25 cellular contexts compared by ENCODE assay signal in the genomic region with DNA sequence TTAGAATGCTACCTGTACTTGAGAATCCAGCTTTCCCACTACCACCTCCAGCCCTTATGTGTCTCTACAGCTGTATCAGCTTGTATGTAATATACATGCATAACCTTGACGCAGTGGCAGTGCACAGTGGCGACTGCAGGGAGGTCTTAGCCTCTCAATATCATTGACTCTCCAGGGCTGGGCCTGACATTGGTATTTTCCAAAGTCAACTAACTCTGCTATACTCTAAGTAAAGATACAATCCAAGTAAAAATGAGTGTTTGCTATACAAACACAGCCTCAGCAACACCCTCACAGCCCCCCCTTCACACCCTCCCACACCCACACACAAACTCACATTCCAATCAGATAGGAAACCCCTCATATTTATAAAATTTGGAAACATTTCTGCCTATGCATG.
"Had no signal": no experiment of that assay in that cellular context is flagged by ENCODE, and none has a peak within 500 bp of the region (broad histone marks: within the 10 kb centered on the region; RNA-seq: fewer than 3 reads in every experiment).

No MANE protein-coding gene starts in this region.

- H3K9me3 ChIP-seq: MG63 had no signal

- H3K4me3 ChIP-seq: MG63 had no signal

- DNase-seq: activated B cell treated with CpG ODN at 0.5 μM for 24 hours; activated CD4-positive, alpha-beta memory T cell treated with anti-CD3 and anti-CD28 coated beads, Interleukin-2, amount 10 ng/mL, durations not matched to agents 7 days and 5 days; activated CD4-positive, alpha-beta T cell treated with anti-CD3 and anti-CD28 coated beads for 1 hour; activated CD4-positive, alpha-beta T cell treated with anti-CD3 and anti-CD28 coated beads, Interleukin-2, amount 50 U/mL, for 1 hour; activated gamma-delta T cell; activated naive CD4-positive, alpha-beta T cell treated with anti-CD3 and anti-CD28 coated beads for 36 hours; activated T-cell treated with anti-CD3 and anti-CD28 coated beads for 4 hours; activated T-cell treated with anti-CD3 and anti-CD28 coated beads, Interleukin-2, amount 50 U/mL, for 48 hours; amygdala; MG63; NCI-H1105; NCI-H1436; NCI-H1694 treated with DMSO at 0.1 percent for 48 hours; NCI-H2029 treated with DMSO at 0.1 percent for 48 hours; NCI-H345; NCI-H510A; NCI-H526 treated with DMSO at 0.1 percent for 48 hours; NCI-H82; SIG-M5; T-helper 17 cell; T-helper 9 cell had no signal

- H3K9me3 Mint-ChIP-seq: activated B cell treated with CpG ODN at 0.5 μM for 24 hours; activated CD4-positive, alpha-beta memory T cell treated with anti-CD3 and anti-CD28 coated beads, Interleukin-2, amount 10 ng/mL, durations not matched to agents 7 days and 5 days; activated naive CD4-positive, alpha-beta T cell treated with anti-CD3 and anti-CD28 coated beads for 36 hours; activated T-helper 17 cell treated with anti-CD3 and anti-CD28 coated beads, Interleukin-2, amount 50 U/mL, for 72 hours had no signal

- H3K27ac Mint-ChIP-seq: activated B cell treated with CpG ODN at 0.5 μM for 24 hours; activated CD4-positive, alpha-beta memory T cell treated with anti-CD3 and anti-CD28 coated beads, Interleukin-2, amount 10 ng/mL, durations not matched to agents 7 days and 5 days; activated naive CD4-positive, alpha-beta T cell treated with anti-CD3 and anti-CD28 coated beads for 36 hours; activated naive CD8-positive, alpha-beta T cell; activated T-helper 17 cell treated with anti-CD3 and anti-CD28 coated beads, Interleukin-2, amount 50 U/mL, for 72 hours; brain; T-helper 17 cell had no signal

- H3K27me3 ChIP-seq: MG63 had no signal

- H3K27me3 Mint-ChIP-seq: activated CD4-positive, alpha-beta memory T cell treated with anti-CD3 and anti-CD28 coated beads, Interleukin-2, amount 10 ng/mL, durations not matched to agents 7 days and 5 days; activated naive CD8-positive, alpha-beta T cell; activated T-helper 17 cell treated with anti-CD3 and anti-CD28 coated beads, Interleukin-2, amount 50 U/mL, for 72 hours had no signal

- FAIRE-seq: astrocyte had no signal

- H3K4me1 Mint-ChIP-seq: activated B cell treated with CpG ODN at 0.5 μM for 24 hours, brain had no signal

- H3K4me3 Mint-ChIP-seq: activated B cell treated with CpG ODN at 0.5 μM for 24 hours; activated CD4-positive, alpha-beta memory T cell treated with anti-CD3 and anti-CD28 coated beads, Interleukin-2, amount 10 ng/mL, durations not matched to agents 7 days and 5 days; activated naive CD4-positive, alpha-beta T cell treated with anti-CD3 and anti-CD28 coated beads for 36 hours; activated naive CD8-positive, alpha-beta T cell; activated T-helper 17 cell treated with anti-CD3 and anti-CD28 coated beads, Interleukin-2, amount 50 U/mL, for 72 hours; brain; T-helper 17 cell had no signal

- H3K36me3 Mint-ChIP-seq: activated naive CD8-positive, alpha-beta T cell; brain had no signal

- H3K36me3 ChIP-seq: MG63 had no signal
